ENCODE assay signal across 1 cellular context in genomic region chr16:5064915-5065314, GRCh38.
A peak's percentile ranks its signal among the peaks of the same experiment; 100 is the strongest.
TF ChIP-seq lines count a peak whose summit lies in the region.

No MANE protein-coding gene starts in this region.

TF ChIP-seq in HEK293, 187 proteins besides CTCF, POLR2A, EP300 and RAD21 (continued from another document and continues in another):
- TF ChIP-seq ZBTB49 (tag by site-specific recombination; IDR thresholded peaks at IDR 0.05; ENCODE audit: low read depth) (no peak), ZNF514 (tag by site-specific recombination; IDR thresholded peaks at IDR 0.05) (no peak), ZNF645 (tag by site-specific recombination; IDR thresholded peaks at IDR 0.05) (0 out of 2 replicates have a peak, but pooled peaks have one; percentile 38), ZFHX2 (tag by site-specific recombination; conservative IDR thresholded peaks at IDR 0.05) (0 out of 2 replicates have a peak, but pooled peaks have one; percentile 8), ZNF211 (tag by site-specific recombination; IDR thresholded peaks at IDR 0.05; ENCODE audit: low read depth) (no peak), GLI4 (tag by site-specific recombination; IDR thresholded peaks at IDR 0.05) (no peak), PRDM10 (tag by site-specific recombination; IDR thresholded peaks at IDR 0.05) (peak; percentile 27; the same call in 1 of the 2 replicates), ZSCAN16 (tag by site-specific recombination; IDR thresholded peaks at IDR 0.05) (peak; percentile 61; the same call in 1 of the 2 replicates), ZNF701 (tag by site-specific recombination; IDR thresholded peaks at IDR 0.05) (peak; percentile 80; the same call in 1 of the 2 replicates), ZNF398 (tag by site-specific recombination; IDR thresholded peaks at IDR 0.05) (peak; percentile 91), FEZF1 (tag by site-specific recombination; IDR thresholded peaks at IDR 0.05) (no peak; the same call in 1 of the 2 replicates), ZNF664 (tag by site-specific recombination; IDR thresholded peaks at IDR 0.05) (peak; percentile 92; the same call in 1 of the 2 replicates), ZBTB44 (tag by site-specific recombination; IDR thresholded peaks at IDR 0.05) (peak; percentile 58; the same call in 1 of the 2 replicates), MZF1 (tag by site-specific recombination; IDR thresholded peaks at IDR 0.05; ENCODE audit: borderline replicate concordance) (peak; percentile 46; the same call in 1 of the 2 replicates), ZBTB8A (tag by site-specific recombination; IDR thresholded peaks at IDR 0.05) (0 out of 2 replicates have a peak, but pooled peaks have one; percentile 8), ZNF18 (tag by site-specific recombination; IDR thresholded peaks at IDR 0.05) (peak; percentile 62; the same call in 1 of the 2 replicates), KLF16 (tag by site-specific recombination; IDR thresholded peaks at IDR 0.05) (0 out of 2 replicates have a peak, but pooled peaks have one; percentile 50), ZIC2 (tag by site-specific recombination; IDR thresholded peaks at IDR 0.05) (peak; percentile 43), ZBTB21 (tag by site-specific recombination; IDR thresholded peaks at IDR 0.05) (peak; percentile 42; the same call in 1 of the 2 replicates), SCRT1 (tag by site-specific recombination; IDR thresholded peaks at IDR 0.05; ENCODE audit: borderline replicate concordance) (peak; percentile 49; the same call in 1 of the 2 replicates), TSHZ1 (tag by site-specific recombination; IDR thresholded peaks at IDR 0.05; ENCODE audit: borderline replicate concordance) (no peak), ZNF561 (tag by site-specific recombination; IDR thresholded peaks at IDR 0.05; ENCODE audit: borderline replicate concordance) (no peak), ZBTB20 (tag by site-specific recombination; IDR thresholded peaks at IDR 0.05) (0 out of 2 replicates have a peak, but pooled peaks have one; percentile 17), GLIS1 (tag by site-specific recombination; IDR thresholded peaks at IDR 0.05) (peak; percentile 68), ZNF610 (tag by site-specific recombination; IDR thresholded peaks at IDR 0.05; ENCODE audit: borderline replicate concordance) (no peak), IKZF3 (tag by site-specific recombination; IDR thresholded peaks at IDR 0.05) (no peak), BCL11B (tag by site-specific recombination; IDR thresholded peaks at IDR 0.05; ENCODE audit: low read depth) (0 out of 2 replicates have a peak, but pooled peaks have one; percentile 16), PATZ1 (tag by site-specific recombination; IDR thresholded peaks at IDR 0.05) (peak; percentile 73), SCRT2 (tag by site-specific recombination; IDR thresholded peaks at IDR 0.05) (peak; percentile 82), WT1 (tag by site-specific recombination; IDR thresholded peaks at IDR 0.05) (no peak), ZBTB26 (tag by site-specific recombination; optimal IDR thresholded peaks at IDR 0.05) (peak; percentile 28), YY2 (tag by site-specific recombination; IDR thresholded peaks at IDR 0.05) (peak; percentile 30; the same call in 1 of the 2 replicates), ZNF37A (tag by site-specific recombination; IDR thresholded peaks at IDR 0.05) (no peak), ZBTB48 (tag by site-specific recombination; IDR thresholded peaks at IDR 0.05) (peak; percentile 63; the same call in 1 of the 2 replicates), ZSCAN4 (tag by site-specific recombination; IDR thresholded peaks at IDR 0.05) (peak; percentile 97), ZFP69B (tag by site-specific recombination; IDR thresholded peaks at IDR 0.05) (0 out of 2 replicates have a peak, but pooled peaks have one; percentile 35)
